ENCODE assay signal across 1 cellular context in the genomic region with DNA sequence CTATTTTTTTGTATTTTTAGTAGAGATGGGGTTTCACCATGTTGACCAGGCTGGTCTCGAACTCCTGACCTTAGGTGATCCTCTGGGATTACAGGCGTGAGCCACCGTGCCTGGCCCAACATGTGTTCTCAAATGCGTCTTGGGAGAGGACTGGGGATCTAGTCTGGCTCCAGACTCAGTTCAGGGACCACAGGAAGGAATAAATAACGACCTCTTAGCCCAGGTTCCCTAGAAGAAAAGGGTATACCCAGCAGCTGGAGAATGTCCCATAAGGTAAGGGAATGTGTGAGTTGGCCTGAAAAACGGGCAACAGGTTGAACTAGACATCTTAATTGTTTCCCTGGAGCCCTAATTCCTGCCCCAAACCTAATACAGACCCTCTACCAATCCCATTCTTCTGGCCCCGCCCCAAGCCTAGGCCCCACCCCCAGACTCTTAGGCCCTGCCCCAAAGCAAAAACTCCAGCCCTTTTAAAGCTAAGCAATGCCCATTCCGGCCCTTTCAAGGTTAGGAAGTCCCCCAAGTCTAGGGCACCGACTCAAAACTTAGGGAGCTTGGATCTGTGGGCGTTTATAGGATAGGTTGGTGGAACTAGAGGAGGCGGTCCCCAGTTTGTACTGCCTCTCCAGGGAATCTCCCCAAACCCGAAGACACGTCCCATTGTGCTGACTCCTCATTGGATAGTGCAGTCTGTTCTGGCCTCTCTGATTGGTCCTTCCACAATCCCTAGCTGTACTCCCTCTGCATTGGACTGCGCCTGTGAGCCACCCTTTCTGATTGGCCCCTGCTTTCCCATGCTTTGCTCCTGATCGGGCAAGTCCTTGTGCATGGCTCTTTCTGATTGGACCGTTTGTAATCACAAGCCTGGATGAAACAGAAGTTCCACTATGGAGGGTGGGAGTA.
TF ChIP-seq lines count a peak whose summit lies in the region.

No MANE protein-coding gene starts in this region.

TF ChIP-seq in HEK293T, 16 proteins besides CTCF, POLR2A, EP300 and RAD21:
- TF ChIP-seq, protein P1, sequence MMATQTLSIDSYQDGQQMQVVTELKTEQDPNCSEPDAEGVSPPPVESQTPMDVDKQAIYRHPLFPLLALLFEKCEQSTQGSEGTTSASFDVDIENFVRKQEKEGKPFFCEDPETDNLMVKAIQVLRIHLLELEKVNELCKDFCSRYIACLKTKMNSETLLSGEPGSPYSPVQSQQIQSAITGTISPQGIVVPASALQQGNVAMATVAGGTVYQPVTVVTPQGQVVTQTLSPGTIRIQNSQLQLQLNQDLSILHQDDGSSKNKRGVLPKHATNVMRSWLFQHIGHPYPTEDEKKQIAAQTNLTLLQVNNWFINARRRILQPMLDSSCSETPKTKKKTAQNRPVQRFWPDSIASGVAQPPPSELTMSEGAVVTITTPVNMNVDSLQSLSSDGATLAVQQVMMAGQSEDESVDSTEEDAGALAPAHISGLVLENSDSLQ (IDR thresholded peaks at IDR 0.05) = no peak
- TF ChIP-seq L3MBTL2 (conservative IDR thresholded peaks at IDR 0.05) = no peak
- no peak for TF ChIP-seq HDGF (IDR thresholded peaks at IDR 0.05; ENCODE audit: borderline replicate concordance)
- TF ChIP-seq CTBP1 (IDR thresholded peaks at IDR 0.05; ENCODE audit: borderline replicate concordance) = no peak
- no peak for TF ChIP-seq FOXA1 (IDR thresholded peaks at IDR 0.05)
- TF ChIP-seq SP1 (IDR thresholded peaks at IDR 0.05) = no peak
- TF ChIP-seq ZNF384 (IDR thresholded peaks at IDR 0.05) = no peak
TF ChIP-seq in HEK293T: peak in this region for 0.
